In the genomic region with DNA sequence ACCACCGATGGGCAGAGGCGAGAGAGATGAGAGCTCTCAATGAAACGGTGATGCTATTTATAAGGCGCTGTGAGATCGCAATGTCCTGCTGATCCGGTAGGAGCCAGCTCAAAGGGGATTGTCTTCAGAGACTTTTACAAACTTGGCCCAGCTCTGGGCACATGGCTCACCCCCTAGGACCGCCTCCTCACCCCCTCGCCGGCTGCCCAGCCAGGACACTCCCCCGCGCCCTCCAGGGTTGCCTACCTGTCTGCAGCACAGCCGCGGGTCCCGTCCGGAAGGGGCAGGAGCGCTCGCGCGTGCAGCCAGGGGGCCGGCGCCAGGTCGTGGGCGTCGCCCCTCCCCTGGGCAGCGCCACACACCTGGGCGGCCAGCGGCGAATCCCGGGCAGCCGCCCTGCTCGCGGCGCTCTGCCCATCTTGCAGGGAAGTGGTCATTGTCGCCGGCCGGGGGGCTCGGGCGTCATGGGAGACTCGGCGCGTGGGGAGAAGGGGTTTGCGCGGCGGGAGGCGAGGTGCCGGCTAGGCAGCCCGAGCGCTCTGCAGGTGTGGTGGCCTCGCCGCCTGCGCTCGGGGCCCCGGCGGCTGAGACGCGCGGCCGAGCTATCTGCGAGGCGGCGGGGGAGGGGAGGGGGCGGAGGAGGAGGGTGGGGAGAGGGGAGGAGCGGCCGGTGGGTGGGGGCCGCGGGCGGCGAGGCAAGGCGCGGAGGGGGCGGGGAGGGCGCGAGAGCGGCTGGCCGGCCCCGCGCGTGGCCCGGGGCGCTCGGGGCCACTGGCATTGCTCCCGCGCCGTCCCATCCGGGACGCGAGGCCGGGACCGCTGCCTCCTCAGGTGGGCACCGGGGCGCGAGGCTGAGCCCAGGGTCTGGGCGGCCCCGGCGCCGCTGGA, we compare ENCODE assay signal across 9 cellular contexts. TPM values are rescaled to one million over a fixed set of nuclear protein-coding genes. Genes with fewer than 3 reads are reported as not detected.
A peak's percentile ranks its signal among the peaks of the same experiment; 100 is the strongest.
DNase-seq lines count a peak whose midpoint lies in the region; ATAC-seq and TF ChIP-seq lines count a peak whose summit lies in the region.
"Had no signal": no experiment of that assay in that cellular context is flagged by ENCODE, and none has a peak within 500 bp of the region (broad histone marks: within the 10 kb centered on the region; RNA-seq: fewer than 3 reads in every experiment).

GRB14 (minus strand) TSS at position 610 of the 888 bp plus-strand sequence; CDS start at position 437, 173 bp downstream.

- H2AFZ ChIP-seq in hepatocyte = peak within 1 kb of the TSS; percentile 75

- ATAC-seq in activated CD8-positive, alpha-beta T cell treated with anti-CD3 and anti-CD28 coated beads for 36 hours = peak; percentile 47
- no peak for ATAC-seq in GM19452 (IDR thresholded peaks at IDR 0.05; ENCODE audit: unreplicated experiment)

- WGBS in hepatocyte (ENCODE audit: low lambda C conversion rate, missing lambda C conversion rate) = 1% methylated on average over 46 of the region's 96 CpGs

- CTCF ChIA-PET in activated CD8-positive, alpha-beta T cell treated with anti-CD3 and anti-CD28 coated beads for 36 hours (lab: Charles Lee) = no interaction called here

- peak within 1 kb of the TSS; percentile 9; the same call in 1 of the 2 replicates for H3K27ac ChIP-seq in HUES6 (ENCODE audit: low read depth, low read length)
- peak within 1 kb of the TSS; percentile 53 for H3K27ac ChIP-seq in hepatocyte
- H3K27ac ChIP-seq: HL-60 had no signal

- H4K20me1 ChIP-seq in hepatocyte (ENCODE audit: insufficient read depth, poor library complexity, severe bottlenecking) = no peaks in the 10 kb centered on the region

- H3K9me3 ChIP-seq in HUES6 (ENCODE audit: control insufficient read depth, insufficient read depth, low read depth, low read length) = no peaks in the 10 kb centered on the region
- H3K9me3 ChIP-seq in hepatocyte (ENCODE audit: low read depth) = no peaks in the 10 kb centered on the region

- H3K36me3 Mint-ChIP-seq in activated CD8-positive, alpha-beta T cell treated with anti-CD3 and anti-CD28 coated beads for 36 hours (ENCODE audit: low read depth) = no peaks in the 10 kb centered on the region

- H3K9ac ChIP-seq in HUES6 (ENCODE audit: low read length) = peak within 1 kb of the TSS; percentile 75

- no peaks in the 10 kb centered on the region for H3K79me2 ChIP-seq in hepatocyte

- H3K4me1 ChIP-seq in HUES6 (ENCODE audit: control insufficient read depth, insufficient read depth, low read length) (peaks cover 33% of the 10 kb centered on the region), hepatocyte (ENCODE audit: insufficient read depth) (no peaks in the 10 kb centered on the region)

- no peaks in the 10 kb centered on the region for H3K9me3 Mint-ChIP-seq in activated CD8-positive, alpha-beta T cell treated with anti-CD3 and anti-CD28 coated beads for 36 hours

- H3K27ac Mint-ChIP-seq in activated CD8-positive, alpha-beta T cell treated with anti-CD3 and anti-CD28 coated beads for 36 hours = no peak within 1 kb of the TSS

- peak within 1 kb of the TSS; percentile 26 for H3K4me3 Mint-ChIP-seq in activated CD8-positive, alpha-beta T cell treated with anti-CD3 and anti-CD28 coated beads for 36 hours

- DNase-seq in COLO668 (lab: John Stamatoyannopoulos, UW; ENCODE audit: unreplicated experiment) (peak; percentile 79), hepatocyte (ENCODE audit: low spot score) (peak; percentile 81), renal cortical epithelial cell (ENCODE audit: low read depth) (peak; percentile 79), NCI-H226 (no peak)
- DNase-seq in activated CD8-positive, alpha-beta T cell treated with anti-CD3 and anti-CD28 coated beads for 36 hours = peak; percentile 4
- DNase-seq in stimulated activated CD4-positive, alpha-beta T cell treated with anti-CD3 and anti-CD28 coated beads, Interleukin-2, amount 100 ng/mL, for 48 hours = no peak

- intact Hi-C loops in activated CD8-positive, alpha-beta T cell treated with anti-CD3 and anti-CD28 coated beads for 36 hours (cut with micrococcal nuclease) = no loop called here

- H3K36me3 ChIP-seq in HUES6 (ENCODE audit: control insufficient read depth, insufficient read depth, low read length) (no peaks in the 10 kb centered on the region), hepatocyte (replicated peaks; ENCODE audit: insufficient read depth, low read depth) (no peaks in the 10 kb centered on the region)

- POLR2A ChIA-PET in activated CD8-positive, alpha-beta T cell treated with anti-CD3 and anti-CD28 coated beads for 36 hours (lab: Charles Lee) = no interaction called here

- H3K9me2 ChIP-seq in hepatocyte (replicated peaks; ENCODE audit: insufficient read depth) = no peaks in the 10 kb centered on the region

- H3K4me1 Mint-ChIP-seq in activated CD8-positive, alpha-beta T cell treated with anti-CD3 and anti-CD28 coated beads for 36 hours (ENCODE audit: low read depth) = peaks cover 3% of the 10 kb centered on the region

- no peak for TF ChIP-seq CTCF in activated CD8-positive, alpha-beta T cell treated with anti-CD3 and anti-CD28 coated beads for 36 hours (IDR thresholded peaks at IDR 0.05)
- TF ChIP-seq CTCF in hepatocyte (IDR thresholded peaks at IDR 0.05; ENCODE audit: poor library complexity) = no peak

- peak within 1 kb of the TSS; percentile 92 for H3K4me2 ChIP-seq in hepatocyte

- H3K4me3 ChIP-seq in HUES6 (ENCODE audit: low read depth, low read length) (peak within 1 kb of the TSS; percentile 58), hepatocyte (peak within 1 kb of the TSS; percentile 33)

- H3K27me3 ChIP-seq in HUES6 (ENCODE audit: control insufficient read depth, insufficient read depth, low read length) (no peaks in the 10 kb centered on the region), hepatocyte (peaks cover 6% of the 10 kb centered on the region)

- peaks cover 29% of the 10 kb centered on the region for H3K27me3 Mint-ChIP-seq in activated CD8-positive, alpha-beta T cell treated with anti-CD3 and anti-CD28 coated beads for 36 hours

RNA-seq across cellular contexts. Expression of gene GRB14, which starts in this region (rescaled TPM):
- not detected for total RNA-seq in activated CD8-positive, alpha-beta T cell treated with anti-CD3 and anti-CD28 coated beads for 36 hours
- total RNA-seq in hepatocyte = 3.6 and 4.2 TPM in 2 replicates
- polyA plus RNA-seq in hepatocyte = 4.5 and 6.4 TPM in 2 replicates
- total RNA-seq in renal cortical epithelial cell = 10.4 and 22.1 TPM in 2 replicates

Comparison
In these comparisons a context has a peak if more than half of its experiments do, and no peak if none do; other contexts are left out.
1. Peak in DNase-seq and ATAC-seq in activated CD8-positive, alpha-beta T cell treated with anti-CD3 and anti-CD28 coated beads for 36 hours; RNA of the gene not detected or under 1 TPM.
2. DNase-seq: peak in COLO668 (single experiment), hepatocyte (single experiment) and renal cortical epithelial cell (single experiment); none in stimulated activated CD4-positive, alpha-beta T cell treated with anti-CD3 and anti-CD28 coated beads, Interleukin-2, amount 100 ng/mL, for 48 hours (0 of 2) and NCI-H226 (single experiment).